Comparison of ENCODE assay signal across 15 cellular contexts in genomic region chr4:161486454-161486853, GRCh38.
"Had no signal": no experiment of that assay in that cellular context is flagged by ENCODE, and none has a peak within 500 bp of the region (broad histone marks: within the 10 kb centered on the region; RNA-seq: fewer than 3 reads in every experiment).

No MANE protein-coding gene starts in this region.

- H3K4me3 Mint-ChIP-seq: activated T-cell treated with anti-CD3 and anti-CD28 coated beads, Interleukin-2, amount 50 U/mL, for 72 hours; natural killer cell; stimulated activated memory B cell treated with anti-CD40 and anti-IgM and Interleukin-4, amounts not matched to agents 10 μg/mL and 1 μg/mL and 100 μg/mL, for 72 hours had no signal

- H3K36me3 Mint-ChIP-seq: activated naive CD4-positive, alpha-beta T cell treated with anti-CD3 and anti-CD28 coated beads, Interleukin-2, amount 50 U/mL, for 72 hours; stimulated activated memory B cell treated with anti-CD40 and anti-IgM and Interleukin-4, amounts not matched to agents 10 μg/mL and 1 μg/mL and 100 μg/mL, for 72 hours had no signal

- ATAC-seq: activated naive CD4-positive, alpha-beta T cell treated with anti-CD3 and anti-CD28 coated beads, Interleukin-2, amount 50 U/mL, for 72 hours; activated T-cell treated with anti-CD3 and anti-CD28 coated beads, Interleukin-2, amount 50 U/mL, for 72 hours; natural killer cell; pancreas; stimulated activated memory B cell treated with anti-CD40 and anti-IgM and Interleukin-4, amounts not matched to agents 10 μg/mL and 1 μg/mL and 100 μg/mL, for 72 hours had no signal

- DNase-seq: activated CD4-positive, alpha-beta T cell treated with anti-CD3 and anti-CD28 coated beads, Interleukin-2, amount 50 U/mL, for 4 hours; activated gamma-delta T cell; activated T-cell treated with anti-CD3 and anti-CD28 coated beads, Interleukin-2, amount 50 U/mL, for 72 hours; adrenal gland; cerebellar nuclear complex; cortex of kidney; effector CD4-positive, alpha-beta T cell; natural killer cell; pancreas; sigmoid colon; stimulated activated CD4-positive, alpha-beta T cell treated with anti-CD3 and anti-CD28 coated beads, Interleukin-4, amount 100 ng/mL, for 4 hours; testis; upper lobe of left lung had no signal

- H3K27ac Mint-ChIP-seq: activated naive CD4-positive, alpha-beta T cell treated with anti-CD3 and anti-CD28 coated beads, Interleukin-2, amount 50 U/mL, for 72 hours; activated T-cell treated with anti-CD3 and anti-CD28 coated beads, Interleukin-2, amount 50 U/mL, for 72 hours; natural killer cell; stimulated activated memory B cell treated with anti-CD40 and anti-IgM and Interleukin-4, amounts not matched to agents 10 μg/mL and 1 μg/mL and 100 μg/mL, for 72 hours had no signal

- H3K27me3 Mint-ChIP-seq: stimulated activated memory B cell treated with anti-CD40 and anti-IgM and Interleukin-4, amounts not matched to agents 10 μg/mL and 1 μg/mL and 100 μg/mL, for 72 hours had no signal

- H3K9me3 Mint-ChIP-seq: stimulated activated memory B cell treated with anti-CD40 and anti-IgM and Interleukin-4, amounts not matched to agents 10 μg/mL and 1 μg/mL and 100 μg/mL, for 72 hours had no signal

- H3K4me1 Mint-ChIP-seq: natural killer cell; stimulated activated memory B cell treated with anti-CD40 and anti-IgM and Interleukin-4, amounts not matched to agents 10 μg/mL and 1 μg/mL and 100 μg/mL, for 72 hours had no signal
